1 cellular context compared by ENCODE assay signal in the genomic region with DNA sequence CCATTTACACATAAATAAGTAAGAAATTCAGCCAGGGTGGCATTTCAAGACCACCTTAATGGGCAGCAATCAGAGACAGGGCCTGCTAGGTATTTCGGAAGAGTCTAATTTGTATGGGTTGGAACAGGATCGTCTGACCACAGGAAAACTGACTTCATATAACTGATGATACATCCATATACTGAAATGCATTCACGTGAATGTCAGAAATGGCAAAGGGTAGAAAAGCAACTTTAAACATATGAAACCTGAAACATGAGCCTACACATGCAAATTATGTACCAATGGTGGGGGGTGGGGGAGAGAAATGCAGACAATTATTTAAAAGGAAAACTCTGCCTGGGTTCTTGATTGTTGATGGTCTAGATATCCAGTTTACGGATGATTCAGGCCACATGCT.
TF ChIP-seq lines count a peak whose summit lies in the region.

No MANE protein-coding gene starts in this region.

TF ChIP-seq in SK-N-SH treated with all-trans-retinoic acid at 6 μM for 48 hours, 23 proteins besides CTCF, POLR2A, EP300 and RAD21 (continued from another document):
- TF ChIP-seq, protein P1, sequence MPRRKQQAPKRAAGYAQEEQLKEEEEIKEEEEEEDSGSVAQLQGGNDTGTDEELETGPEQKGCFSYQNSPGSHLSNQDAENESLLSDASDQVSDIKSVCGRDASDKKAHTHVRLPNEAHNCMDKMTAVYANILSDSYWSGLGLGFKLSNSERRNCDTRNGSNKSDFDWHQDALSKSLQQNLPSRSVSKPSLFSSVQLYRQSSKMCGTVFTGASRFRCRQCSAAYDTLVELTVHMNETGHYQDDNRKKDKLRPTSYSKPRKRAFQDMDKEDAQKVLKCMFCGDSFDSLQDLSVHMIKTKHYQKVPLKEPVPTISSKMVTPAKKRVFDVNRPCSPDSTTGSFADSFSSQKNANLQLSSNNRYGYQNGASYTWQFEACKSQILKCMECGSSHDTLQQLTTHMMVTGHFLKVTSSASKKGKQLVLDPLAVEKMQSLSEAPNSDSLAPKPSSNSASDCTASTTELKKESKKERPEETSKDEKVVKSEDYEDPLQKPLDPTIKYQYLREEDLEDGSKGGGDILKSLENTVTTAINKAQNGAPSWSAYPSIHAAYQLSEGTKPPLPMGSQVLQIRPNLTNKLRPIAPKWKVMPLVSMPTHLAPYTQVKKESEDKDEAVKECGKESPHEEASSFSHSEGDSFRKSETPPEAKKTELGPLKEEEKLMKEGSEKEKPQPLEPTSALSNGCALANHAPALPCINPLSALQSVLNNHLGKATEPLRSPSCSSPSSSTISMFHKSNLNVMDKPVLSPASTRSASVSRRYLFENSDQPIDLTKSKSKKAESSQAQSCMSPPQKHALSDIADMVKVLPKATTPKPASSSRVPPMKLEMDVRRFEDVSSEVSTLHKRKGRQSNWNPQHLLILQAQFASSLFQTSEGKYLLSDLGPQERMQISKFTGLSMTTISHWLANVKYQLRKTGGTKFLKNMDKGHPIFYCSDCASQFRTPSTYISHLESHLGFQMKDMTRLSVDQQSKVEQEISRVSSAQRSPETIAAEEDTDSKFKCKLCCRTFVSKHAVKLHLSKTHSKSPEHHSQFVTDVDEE (CRISPR knock-in tag; IDR thresholded peaks at IDR 0.05): no peak
TF ChIP-seq in SK-N-SH treated with all-trans-retinoic acid at 6 μM for 48 hours: peak in this region for 0.
